21 cellular contexts compared by ENCODE assay signal in the genomic region with DNA sequence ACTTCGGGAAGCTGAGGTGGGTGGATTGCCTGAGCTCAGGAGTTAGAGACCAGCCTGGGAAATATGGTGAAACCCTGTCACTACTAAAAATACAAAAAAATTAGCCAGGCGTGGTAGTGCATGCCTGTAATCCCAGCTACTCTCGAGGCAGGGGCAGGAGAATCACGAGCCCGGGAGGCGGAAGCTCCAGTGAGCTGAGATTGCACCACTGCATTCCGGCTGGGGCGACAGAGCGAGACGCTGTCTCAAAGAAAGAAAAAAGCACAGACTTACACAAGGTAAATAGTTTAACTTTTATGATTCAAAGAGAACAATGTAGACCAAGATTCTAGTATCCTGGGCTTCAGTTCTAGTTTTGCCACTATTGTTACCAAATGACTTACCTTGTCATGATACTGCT. TPM values are rescaled to one million over a fixed set of nuclear protein-coding genes. Genes with fewer than 3 reads are reported as not detected.
DNase-seq lines count a peak whose midpoint lies in the region; ATAC-seq and TF ChIP-seq lines count a peak whose summit lies in the region.
"Had no signal": no experiment of that assay in that cellular context is flagged by ENCODE, and none has a peak within 500 bp of the region (broad histone marks: within the 10 kb centered on the region; RNA-seq: fewer than 3 reads in every experiment).

No MANE protein-coding gene starts in this region.

- no peaks in the 10 kb centered on the region for H3K27me3 Mint-ChIP-seq in Caco-2 (ENCODE audit: insufficient read depth, unreplicated experiment)
- no peaks in the 10 kb centered on the region for H3K27me3 Mint-ChIP-seq in T-helper 17 cell
- no peaks in the 10 kb centered on the region for H3K27me3 Mint-ChIP-seq in nephron progenitor cell (ENCODE audit: low read depth, poor library complexity)
- peaks cover 5% of the 10 kb centered on the region for H3K27me3 Mint-ChIP-seq in activated naive CD8-positive, alpha-beta T cell treated with anti-CD3 and anti-CD28 coated beads for 36 hours
- H3K27me3 Mint-ChIP-seq: CD4-positive, alpha-beta T cell had no signal

- H3K9me3 ChIP-seq in Caco-2, result no peaks in the 10 kb centered on the region; the same call in 1 of the 2 replicates
- no peaks in the 10 kb centered on the region for H3K9me3 ChIP-seq in T-helper 17 cell (ENCODE audit: control insufficient read depth, low read length, poor library complexity, severe bottlenecking)
- H3K9me3 ChIP-seq in hepatocyte (ENCODE audit: low read depth), result no peaks in the 10 kb centered on the region

- no TSS peak for BruUV-seq in Caco-2 (replicated peaks; lab: Mats Ljungman, UMichigan)

- CTCF ChIA-PET in Caco-2 (lab: Charles Lee), result no interaction called here

- TF ChIP-seq CTCF in Caco-2 (IDR thresholded peaks at IDR 0.05; ENCODE audit: insufficient read depth in 1 of 2, low read depth in 1 of 2, low read length in 1 of 2, severe bottlenecking in 1 of 2, unreplicated experiment in 1 of 2), result no peak
- no peak for TF ChIP-seq CTCF in hepatocyte (IDR thresholded peaks at IDR 0.05; ENCODE audit: poor library complexity)
- no peak for TF ChIP-seq CTCF in nephron progenitor cell (IDR thresholded peaks at IDR 0.05)

- POLR2A ChIA-PET in Caco-2 (lab: Charles Lee), result no interaction called here

- H3K4me2 ChIP-seq in hepatocyte, result no peak overlapping the region
- H3K4me2 ChIP-seq: GM23338, KMS-11 had no signal

- 84% methylated on average over 10 of the region's 10 CpGs for WGBS in hepatocyte (ENCODE audit: low lambda C conversion rate, missing lambda C conversion rate)

- H3K27ac Mint-ChIP-seq in Caco-2 (ENCODE audit: unreplicated experiment), result no peak overlapping the region
- peak overlapping the region; percentile 60 for H3K27ac Mint-ChIP-seq in T-helper 17 cell
- no peak overlapping the region for H3K27ac Mint-ChIP-seq in nephron progenitor cell
- H3K27ac Mint-ChIP-seq in activated naive CD8-positive, alpha-beta T cell treated with anti-CD3 and anti-CD28 coated beads for 36 hours, result no peak overlapping the region
- H3K27ac Mint-ChIP-seq: CD4-positive, alpha-beta T cell; GM23338 had no signal

- no peak overlapping the region for H3K4me3 ChIP-seq in Caco-2 (ENCODE audit: low read depth, low read length)
- no peak overlapping the region for H3K4me3 ChIP-seq in hepatocyte
- H3K4me3 ChIP-seq: GM23338 had no signal

- H3K4me3 Mint-ChIP-seq in Caco-2 (ENCODE audit: unreplicated experiment) (no peak overlapping the region), T-helper 17 cell (no peak overlapping the region), nephron progenitor cell (no peak overlapping the region)
- no peak overlapping the region for H3K4me3 Mint-ChIP-seq in activated naive CD8-positive, alpha-beta T cell treated with anti-CD3 and anti-CD28 coated beads for 36 hours
- H3K4me3 Mint-ChIP-seq: CD4-positive, alpha-beta T cell; GM23338 had no signal

- intact Hi-C loops in Caco-2 (cut with micrococcal nuclease; ENCODE audit: unreplicated experiment), result no loop called here

- peaks cover 86% of the 10 kb centered on the region for H3K79me2 ChIP-seq in hepatocyte

- H3K36me3 Mint-ChIP-seq in Caco-2 (ENCODE audit: insufficient read depth, unreplicated experiment) (peaks cover 58% of the 10 kb centered on the region), T-helper 17 cell (ENCODE audit: low read depth) (peaks cover 4% of the 10 kb centered on the region), nephron progenitor cell (ENCODE audit: low read depth) (peaks cover 55% of the 10 kb centered on the region)
- peaks cover 2% of the 10 kb centered on the region for H3K36me3 Mint-ChIP-seq in activated naive CD8-positive, alpha-beta T cell treated with anti-CD3 and anti-CD28 coated beads for 36 hours

- H3K4me1 Mint-ChIP-seq in Caco-2 (ENCODE audit: low read depth, unreplicated experiment), result peaks cover 5% of the 10 kb centered on the region
- peaks cover 5% of the 10 kb centered on the region for H3K4me1 Mint-ChIP-seq in T-helper 17 cell
- no peaks in the 10 kb centered on the region for H3K4me1 Mint-ChIP-seq in nephron progenitor cell
- H3K4me1 Mint-ChIP-seq in activated naive CD8-positive, alpha-beta T cell treated with anti-CD3 and anti-CD28 coated beads for 36 hours, result no peaks in the 10 kb centered on the region

- peaks cover 29% of the 10 kb centered on the region for H4K20me1 ChIP-seq in hepatocyte (ENCODE audit: insufficient read depth, poor library complexity, severe bottlenecking)

- H3K4me1 ChIP-seq in Caco-2 (peaks cover 1% of the 10 kb centered on the region; the same call in 1 of the 2 replicates), hepatocyte (ENCODE audit: insufficient read depth) (no peaks in the 10 kb centered on the region)

- H3K9me3 Mint-ChIP-seq in Caco-2 (ENCODE audit: unreplicated experiment) (no peaks in the 10 kb centered on the region), nephron progenitor cell (no peaks in the 10 kb centered on the region)
- no peaks in the 10 kb centered on the region for H3K9me3 Mint-ChIP-seq in activated naive CD8-positive, alpha-beta T cell treated with anti-CD3 and anti-CD28 coated beads for 36 hours
- H3K9me3 Mint-ChIP-seq: CD4-positive, alpha-beta T cell; GM23338 had no signal

- no peaks in the 10 kb centered on the region for H3K9me2 ChIP-seq in hepatocyte (replicated peaks; ENCODE audit: insufficient read depth)

- no peaks in the 10 kb centered on the region for H3K36me3 ChIP-seq in Caco-2 (ENCODE audit: control insufficient read depth, insufficient read depth, low read length)
- no peaks in the 10 kb centered on the region for H3K36me3 ChIP-seq in hepatocyte (replicated peaks; ENCODE audit: insufficient read depth, low read depth)

- ATAC-seq in T-helper 17 cell, result no peak
- no peak for ATAC-seq in HG03439 (IDR thresholded peaks at IDR 0.05; ENCODE audit: unreplicated experiment)
- ATAC-seq: GM23338, SK-N-SH treated with all-trans-retinoic acid at 6 μM for 48 hours had no signal

- H2AFZ ChIP-seq in hepatocyte, result no peak overlapping the region
- H2AFZ ChIP-seq: GM23338 had no signal

- H3K27me3 ChIP-seq in Caco-2 (replicated peaks; ENCODE audit: control insufficient read depth, insufficient read depth, low read length) (no peaks in the 10 kb centered on the region), hepatocyte (no peaks in the 10 kb centered on the region)

- DNase-seq in Caco-2 (peak; percentile 43 to 59), T-helper 17 cell (no peak), hepatocyte (ENCODE audit: low spot score) (peak; percentile 9), nephron progenitor cell (peak; percentile 50), NCI-H146 (lab: John Stamatoyannopoulos, UW) (no peak), NCI-H82 (lab: John Stamatoyannopoulos, UW) (no peak)
- DNase-seq in activated naive CD8-positive, alpha-beta T cell treated with anti-CD3 and anti-CD28 coated beads for 36 hours, result no peak
- DNase-seq: CD4-positive, alpha-beta T cell; DMS53; EL; HCEC 1CT; NCI-H1092 treated with DMSO at 0.1 percent for 48 hours; NCI-H187; NCI-H2107; NCI-H510A; NCI-H748 treated with DMSO at 0.1 percent for 48 hours; SIG-M5 had no signal

- H3K27ac ChIP-seq in hepatocyte, result no peak overlapping the region
- H3K27ac ChIP-seq: KMS-11 had no signal

RNA-seq across cellular contexts. Expression of a gene that starts 37.4 kb away (rescaled TPM):
- total RNA-seq in Caco-2 (2022), result 154 and 162 TPM in 2 replicates
- total RNA-seq in T-helper 17 cell, result 10 to 100 TPM in 1 of 2 donors, 1 to 10 TPM in 1; 6.9 to 13.9 TPM
- total RNA-seq in hepatocyte, result 163 and 216 TPM in 2 replicates
- 54.5 and 56.7 TPM in 2 replicates for polyA plus RNA-seq in hepatocyte
- 1 to 10 TPM; 1.2 to 1.4 TPM for total RNA-seq in activated naive CD8-positive, alpha-beta T cell treated with anti-CD3 and anti-CD28 coated beads for 36 hours

Comparison
In these comparisons a context has a peak if more than half of its experiments do, and no peak if none do; other contexts are left out.
1. DNase-seq: peak in Caco-2 (2 of 2), hepatocyte (single experiment) and nephron progenitor cell (single experiment); none in T-helper 17 cell (0 of 3), NCI-H146 (single experiment), activated naive CD8-positive, alpha-beta T cell treated with anti-CD3 and anti-CD28 coated beads for 36 hours (single experiment) and NCI-H82 (single experiment).
2. RNA of a gene that starts 37.4 kb away (total RNA-seq): 163 to 216 TPM in hepatocyte and 154 to 162 TPM in Caco-2; 6.9 to 13.9 TPM in T-helper 17 cell and 1.2 to 1.4 TPM in activated naive CD8-positive, alpha-beta T cell treated with anti-CD3 and anti-CD28 coated beads for 36 hours; every median in the first group is over 10 times any median in the second.